ENCODE assay signal across 9 cellular contexts in genomic region chr2:183543731-183544130, GRCh38.
DNase-seq lines count a peak whose midpoint lies in the region; ATAC-seq and TF ChIP-seq lines count a peak whose summit lies in the region.
"Had no signal": no experiment of that assay in that cellular context is flagged by ENCODE, and none has a peak within 500 bp of the region (broad histone marks: within the 10 kb centered on the region; RNA-seq: fewer than 3 reads in every experiment).

No MANE protein-coding gene starts in this region.

- H3K27me3 ChIP-seq in PC-9 (ENCODE audit: insufficient read depth, low read depth) (no peaks in the 10 kb centered on the region), ovary (no peaks in the 10 kb centered on the region)

- H3K4me3 ChIP-seq in PC-9: no peak overlapping the region
- no peak overlapping the region for H3K4me3 ChIP-seq in ovary

- no peaks in the 10 kb centered on the region for H3K27me3 Mint-ChIP-seq in Calu3 (ENCODE audit: unreplicated experiment)

- H3K4me1 ChIP-seq in PC-9 (replicated peaks; ENCODE audit: insufficient read depth) (no peaks in the 10 kb centered on the region), ovary (ENCODE audit: insufficient read depth) (no peaks in the 10 kb centered on the region)

- intact Hi-C loops in Calu3 (cut with micrococcal nuclease; ENCODE audit: unreplicated experiment): no loop called here
- intact Hi-C loops in PC-9 (cut with micrococcal nuclease; ENCODE audit: unreplicated experiment): no loop called here
- intact Hi-C loops in ovary (cut with DNase I): no loop called here

- H3K4me2 ChIP-seq in PC-9: peak overlapping the region; percentile 28; the same call in 1 of the 2 replicates

- peak; percentile 72 for ATAC-seq in GM19324 (IDR thresholded peaks at IDR 0.05; ENCODE audit: low FRiP score, unreplicated experiment)
- ATAC-seq in HG02973 (IDR thresholded peaks at IDR 0.05; ENCODE audit: unreplicated experiment): peak; percentile 88
- no peak for ATAC-seq in GM19452 (IDR thresholded peaks at IDR 0.05; ENCODE audit: unreplicated experiment)

- no peaks in the 10 kb centered on the region for H3K9me2 ChIP-seq in PC-9 (ENCODE audit: insufficient read depth)

- CTCF ChIA-PET in Calu3 (lab: Charles Lee) (no interaction called here), PC-9 (lab: Charles Lee) (no interaction called here)

- TF ChIP-seq CTCF in Calu3 (IDR thresholded peaks at IDR 0.05; ENCODE audit: unreplicated experiment): no peak
- TF ChIP-seq CTCF in PC-9 (conservative IDR thresholded peaks at IDR 0.05): no peak
- TF ChIP-seq CTCF in ovary (IDR thresholded peaks at IDR 0.05): no peak

- BruUV-seq in Calu3 (replicated peaks; lab: Mats Ljungman, UMichigan): no TSS peak
- no TSS peak for BruUV-seq in PC-9 (replicated peaks; lab: Mats Ljungman, UMichigan)

- no peaks in the 10 kb centered on the region for H3K79me2 ChIP-seq in PC-9 (ENCODE audit: low read depth)

- peaks cover 8% of the 10 kb centered on the region for H3K4me1 Mint-ChIP-seq in Calu3 (ENCODE audit: low read depth, unreplicated experiment)

- H3K9me3 ChIP-seq in PC-9 (ENCODE audit: insufficient read depth, low read depth): no peaks in the 10 kb centered on the region
- no peaks in the 10 kb centered on the region for H3K9me3 ChIP-seq in ovary

- no peak for TF ChIP-seq POLR2A in ovary (IDR thresholded peaks at IDR 0.05)

- H3K36me3 ChIP-seq in PC-9 (ENCODE audit: low read depth) (no peaks in the 10 kb centered on the region), ovary (no peaks in the 10 kb centered on the region)

- H4K20me1 ChIP-seq in PC-9 (ENCODE audit: insufficient read depth): no peaks in the 10 kb centered on the region

- H3K36me3 Mint-ChIP-seq in Calu3 (ENCODE audit: insufficient read depth, unreplicated experiment): no peaks in the 10 kb centered on the region

- H3F3A ChIP-seq in PC-9 (ENCODE audit: insufficient read depth, low read depth): no peaks in the 10 kb centered on the region

- H3K27ac ChIP-seq in PC-9 (no peak overlapping the region), ovary (no peak overlapping the region)

- H3K9me3 Mint-ChIP-seq in Calu3 (ENCODE audit: low read depth, unreplicated experiment): peaks cover 8% of the 10 kb centered on the region

- H3K4me3 Mint-ChIP-seq in Calu3 (ENCODE audit: low read depth, unreplicated experiment): no peak overlapping the region

- 64 to 84% (median 73%) methylated on average over 7 of the region's 7 CpGs for WGBS in ovary, 3 donors

- TF ChIP-seq EP300 in ovary (IDR thresholded peaks at IDR 0.05): no peak

- no peak overlapping the region for H3K27ac Mint-ChIP-seq in Calu3 (ENCODE audit: unreplicated experiment)

- DNase-seq in Calu3 (peak; percentile 52), PC-9 (peak in 1 of 2 experiments; percentile 33), ovary (no peak), DMS79 treated with DMSO at 0.1 percent for 48 hours (lab: John Stamatoyannopoulos, UW) (no peak)
- DNase-seq in NK-92 treated with Interleukin-12 subunit alpha and Interleukin-12 subunit beta, amount 100 ng/mL, for 24 hours (lab: John Stamatoyannopoulos, UW): no peak
- DNase-seq: activated CD4-positive, alpha-beta T cell treated with anti-CD3 and anti-CD28 coated beads for 1 hour had no signal

- H2AFZ ChIP-seq in PC-9: no peak overlapping the region

- POLR2A ChIA-PET in PC-9 (lab: Charles Lee; ENCODE audit: unreplicated experiment): interaction anchor here (0.6 kb wide), 1 partner anchor 147 kb away, joined by 11 read pairs; no protein-coding TSS in a partner anchor
